ENCODE assay signal across 26 cellular contexts in genomic region chr11:1220941-1221721, GRCh38. TPM values are rescaled to one million over a fixed set of nuclear protein-coding genes. Genes with fewer than 3 reads are reported as not detected.
DNase-seq lines count a peak whose midpoint lies in the region; ATAC-seq and TF ChIP-seq lines count a peak whose summit lies in the region.
"Had no signal": no experiment of that assay in that cellular context is flagged by ENCODE, and none has a peak within 500 bp of the region (broad histone marks: within the 10 kb centered on the region; RNA-seq: fewer than 3 reads in every experiment).

No MANE protein-coding gene starts in this region.

- H3K4me1 ChIP-seq in BE2C: no peaks in the 10 kb centered on the region
- H3K4me1 ChIP-seq in HEK293 (ENCODE audit: control insufficient read depth, insufficient read depth, low read length): no peaks in the 10 kb centered on the region
- peaks cover 40 to 52% of the 10 kb centered on the region in 2 donors for H3K4me1 ChIP-seq in mucosa of rectum (ENCODE audit: control insufficient read depth in 2 of 2, insufficient read depth in 2 of 2, low read length in 2 of 2)

- CTCF ChIA-PET in HEK293 (lab: Yijun Ruan, JAX): interaction anchor here (0.5 to 0.7 kb wide), 3 partner anchors 9 to 37 kb away, joined by 3 read pairs; no protein-coding TSS in a partner anchor

- no peak for ATAC-seq in GM19324 (IDR thresholded peaks at IDR 0.05; ENCODE audit: low FRiP score, unreplicated experiment)
- ATAC-seq: activated CD4-positive, CD25-positive, alpha-beta regulatory T cell treated with anti-CD3 and anti-CD28 coated beads, Interleukin-2, amount 50 U/mL, for 24 hours; activated naive CD4-positive, alpha-beta T cell treated with anti-CD3 and anti-CD28 coated beads, Interleukin-2, amount 50 U/mL, for 72 hours had no signal

- TF ChIP-seq CTCF in BE2C (IDR thresholded peaks at IDR 0.05; ENCODE audit: low read depth, low read length): no peak
- no peak for TF ChIP-seq CTCF in HEK293 (tag by site-specific recombination; IDR thresholded peaks at IDR 0.05)

- H3K4me3 ChIP-seq in BE2C (ENCODE audit: low read depth, low read length) (no peak overlapping the region), HEK293 (ENCODE audit: low read depth, low read length) (no peak overlapping the region), mucosa of rectum (ENCODE audit: low read length in 2 of 2) (no peak overlapping the region)
- H3K4me3 ChIP-seq: coronary artery, hepatocyte, PC-9, tibial artery had no signal

- POLR2A ChIA-PET in HEK293 (lab: Yijun Ruan, JAX): no interaction called here

- H3K27me3 ChIP-seq in BE2C: no peaks in the 10 kb centered on the region; the same call in 1 of the 2 replicates
- H3K27me3 ChIP-seq in mucosa of rectum (ENCODE audit: control insufficient read depth in 2 of 2, insufficient read depth in 2 of 2, low read length in 2 of 2): no peaks in the 10 kb centered on the region
- H3K27me3 ChIP-seq: hepatocyte had no signal

- H3K27ac ChIP-seq in HEK293 (ENCODE audit: extremely low read depth, low read depth, low read length) (no peak overlapping the region), mucosa of rectum (ENCODE audit: low read depth in 2 of 2, low read length in 2 of 2) (peak overlapping the region; percentile 94 to 95)
- H3K27ac ChIP-seq: coronary artery, hepatocyte, neutrophil, tibial artery had no signal

- DNase-seq in BE2C (peak; percentile 1), cardiac septum (ENCODE audit: low spot score) (peak; percentile 71), cerebellar nuclear complex (lab: John Stamatoyannopoulos, UW) (no peak), OCI-M1 (lab: John Stamatoyannopoulos, UW) (no peak)
- DNase-seq in effector CD4-positive, alpha-beta T cell: no peak
- DNase-seq: activated CD8-positive, alpha-beta memory T cell treated with anti-CD3 and anti-CD28 coated beads for 24 hours; activated T-cell treated with anti-CD3 and anti-CD28 coated beads, Interleukin-2, amount 50 U/mL, for 48 hours; Karpas-422; NCI-H1092; NCI-H2107; PC-9; stimulated activated CD4-positive, alpha-beta T cell treated with anti-CD3 and anti-CD28 coated beads, Interleukin-15, amount 100 ng/mL, for 24 hours; stimulated activated naive CD4-positive, alpha-beta T cell; T-helper 9 cell had no signal

- H3K9me3 ChIP-seq in BE2C (no peaks in the 10 kb centered on the region), HEK293 (ENCODE audit: control insufficient read depth, insufficient read depth, low read depth, low read length) (no peaks in the 10 kb centered on the region), mucosa of rectum (ENCODE audit: control insufficient read depth in 2 of 2, low read length in 2 of 2) (no peaks in the 10 kb centered on the region)
- H3K9me3 ChIP-seq: neutrophil had no signal

- intact Hi-C loops in cardiac septum (cut with DNase I): no loop called here

- H3K36me3 ChIP-seq in BE2C (no peaks in the 10 kb centered on the region), HEK293 (ENCODE audit: control insufficient read depth in 2 of 2, insufficient read depth in 1 of 2, low read length in 2 of 2) (no peaks in the 10 kb centered on the region), mucosa of rectum (ENCODE audit: control insufficient read depth in 2 of 2, insufficient read depth in 2 of 2, low read length in 2 of 2) (no peaks in the 10 kb centered on the region)
- H3K36me3 ChIP-seq: neutrophil, tibial artery had no signal

- peak overlapping the region in 1 of 2 donors; percentile 80 for H3K9ac ChIP-seq in mucosa of rectum (ENCODE audit: low read depth in 1 of 2, low read length in 2 of 2)

TF ChIP-seq in HEK293, 187 proteins besides CTCF, POLR2A, EP300 and RAD21:
- TF ChIP-seq ZBTB44 (tag by site-specific recombination; IDR thresholded peaks at IDR 0.05) (no peak), ZBTB11 (tag by site-specific recombination; conservative IDR thresholded peaks at IDR 0.05; ENCODE audit: low read depth) (no peak), ZNF146 (tag by site-specific recombination; IDR thresholded peaks at IDR 0.05) (0 out of 2 replicates have a peak, but pooled peaks have one; percentile 25)

RNA-seq across cellular contexts. Expression of gene MUC5B, which starts 1.7 kb away (rescaled TPM):
- polyA plus RNA-seq in BE2C (2012; ENCODE audit: insufficient read depth, insufficient read length, low read depth): not detected
- not detected for total RNA-seq in cardiac septum
- total RNA-seq: activated naive CD4-positive, alpha-beta T cell treated with anti-CD3 and anti-CD28 coated beads, Interleukin-2, amount 50 U/mL, for 72 hours; endothelial cell of umbilical vein; mesothelial cell of epicardium; renal cortical epithelial cell had no signal
- polyA plus RNA-seq: endothelial cell of umbilical vein had no signal

Comparison
In these comparisons a context has a peak if more than half of its experiments do, and no peak if none do; other contexts are left out.
1. DNase-seq: peak in BE2C (single experiment) and cardiac septum (single experiment); none in cerebellar nuclear complex (0 of 2), OCI-M1 (single experiment) and effector CD4-positive, alpha-beta T cell (single experiment).